Comparison of ENCODE assay signal across 23 cellular contexts in genomic region chr13:97437729-97438128, GRCh38.
"Had no signal": no experiment of that assay in that cellular context is flagged by ENCODE, and none has a peak within 500 bp of the region (broad histone marks: within the 10 kb centered on the region; RNA-seq: fewer than 3 reads in every experiment).

No MANE protein-coding gene starts in this region.

- DNase-seq: activated CD4-positive, alpha-beta memory T cell treated with anti-CD3 and anti-CD28 coated beads, Interleukin-2, amount 10 ng/mL, durations not matched to agents 7 days and 5 days; activated CD4-positive, alpha-beta T cell treated with anti-CD3 and anti-CD28 coated beads, Interleukin-2, amount 10 ng/mL, durations not matched to agents 24 days and 14 days; activated effector memory CD4-positive, alpha-beta T cell treated with Interleukin-2 at 50 U/mL for 16 hours; activated naive CD4-positive, alpha-beta T cell treated with anti-CD3 and anti-CD28 coated beads, Interleukin-2, amount 10 ng/mL, durations not matched to agents 7 days and 5 days; activated T-cell treated with anti-CD3 and anti-CD28 coated beads, Interleukin-2, amount 50 U/mL, for 72 hours; body of pancreas; effector CD8-positive, alpha-beta T cell; foreskin melanocyte; immature natural killer cell; lower lobe of right lung; naive B cell; retina; sigmoid colon; stimulated activated CD4-positive, alpha-beta T cell treated with anti-CD3 and anti-CD28 coated beads, Interleukin-2, amount 100 ng/mL, for 48 hours; stimulated activated CD8-positive, alpha-beta memory T cell treated with anti-CD3 and anti-CD28 coated beads, Interleukin-4, amount 100 ng/mL, for 48 hours; stimulated activated naive B cell treated with anti-CD40 and anti-IgM and Interleukin-4, amounts not matched to agents 10 μg/mL and 1 μg/mL and 100 μg/mL, for 72 hours; testis; trophoblast cell had no signal

- H3K4me1 ChIP-seq: body of pancreas, testis had no signal

- H3K36me3 ChIP-seq: cardiac muscle cell, lower lobe of right lung, sigmoid colon, vagina had no signal

- H3K27ac ChIP-seq: body of pancreas, cardiac muscle cell, lower lobe of right lung, sigmoid colon, testis, vagina, VCaP had no signal

- H3K27me3 ChIP-seq: body of pancreas, cardiac muscle cell, sigmoid colon, testis, vagina had no signal

- H3K4me3 ChIP-seq: body of pancreas, cardiac muscle cell, lower lobe of right lung, sigmoid colon, testis had no signal

- ATAC-seq: activated CD4-positive, CD25-positive, alpha-beta regulatory T cell treated with anti-CD3 and anti-CD28 coated beads, Interleukin-2, amount 50 U/mL, for 24 hours; activated T-cell treated with anti-CD3 and anti-CD28 coated beads, Interleukin-2, amount 50 U/mL, for 72 hours; body of pancreas; left lobe of liver; lower lobe of right lung; stimulated activated naive B cell treated with anti-CD40 and anti-IgM and Interleukin-4, amounts not matched to agents 10 μg/mL and 1 μg/mL and 100 μg/mL, for 72 hours had no signal

- H3K9me3 ChIP-seq: body of pancreas, lower lobe of right lung, sigmoid colon, testis, vagina had no signal
